In the genomic region with DNA sequence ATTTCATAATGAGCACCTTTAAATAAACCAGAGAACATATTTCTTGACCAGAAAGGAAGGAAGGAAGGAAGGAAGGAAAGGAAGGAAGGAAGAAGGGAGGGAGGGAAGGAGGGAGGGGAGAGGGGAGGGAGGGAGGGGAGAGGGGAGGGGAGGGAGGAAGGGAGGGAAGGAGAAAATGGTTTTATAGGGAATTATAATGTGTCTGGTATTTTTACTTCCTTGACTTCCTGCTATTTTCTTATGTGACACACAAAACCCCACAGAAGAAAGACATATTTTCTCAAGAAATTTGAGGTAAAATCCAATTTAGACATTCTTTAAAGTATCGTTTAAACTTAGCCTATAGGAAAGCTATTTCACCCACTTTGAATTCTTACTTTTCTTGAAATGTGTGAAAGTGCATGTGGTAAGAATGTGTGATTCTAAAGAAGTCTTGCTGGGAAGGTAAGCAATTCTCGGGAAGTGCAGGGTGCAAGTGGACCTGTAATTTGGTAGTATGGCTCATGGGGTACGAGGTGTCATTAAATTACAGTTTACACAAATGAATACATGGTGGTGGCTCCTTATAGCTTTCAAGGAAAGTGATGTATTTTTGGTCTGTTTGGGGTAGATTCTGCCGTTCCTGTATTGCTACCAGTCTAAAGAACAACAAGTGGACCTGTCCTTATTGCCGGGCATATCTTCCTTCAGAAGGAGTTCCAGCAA, we compare ENCODE assay signal across 27 cellular contexts. TPM values are rescaled to one million over a fixed set of nuclear protein-coding genes. Genes with fewer than 3 reads are reported as not detected.
DNase-seq lines count a peak whose midpoint lies in the region; ATAC-seq and TF ChIP-seq lines count a peak whose summit lies in the region.
"Had no signal": no experiment of that assay in that cellular context is flagged by ENCODE, and none has a peak within 500 bp of the region (broad histone marks: within the 10 kb centered on the region; RNA-seq: fewer than 3 reads in every experiment).

No MANE protein-coding gene starts in this region.

- H2BK120ac ChIP-seq in neuronal stem cell (ENCODE audit: low read depth, low read length), result no peak overlapping the region

- H2BK12ac ChIP-seq in neuronal stem cell (ENCODE audit: low read length), result no peak overlapping the region

- no peaks in the 10 kb centered on the region for H3K79me1 ChIP-seq in neuronal stem cell (ENCODE audit: low read depth, low read length)

- H3K23ac ChIP-seq in neuronal stem cell (ENCODE audit: low read depth, low read length, poor library complexity), result no peak overlapping the region

- H3K14ac ChIP-seq in neuronal stem cell (ENCODE audit: low read length), result no peak overlapping the region

- H3K18ac ChIP-seq in neuronal stem cell (ENCODE audit: low read length), result no peak overlapping the region

- H3K9ac ChIP-seq in neuronal stem cell (ENCODE audit: low read depth, low read length, poor library complexity), result no peak overlapping the region

- H3K9me3 ChIP-seq in CD8-positive, alpha-beta memory T cell (ENCODE audit: low read length), result no peaks in the 10 kb centered on the region
- no peaks in the 10 kb centered on the region for H3K9me3 ChIP-seq in neuronal stem cell (replicated peaks in 1 of 2; ENCODE audit: control insufficient read depth in 2 of 2, insufficient read depth in 1 of 2, low read depth in 1 of 2, low read length in 2 of 2)
- H3K9me3 ChIP-seq: gastrocnemius medialis had no signal

- no peak overlapping the region for H2AFZ ChIP-seq in neuronal stem cell (ENCODE audit: low read length)

- no CpG with 5 or more reads among the region's 5 CpGs for WGBS in neuronal stem cell (ENCODE audit: extremely low coverage in 2 of 2, insufficient read length in 2 of 2, insufficient replicate concordance in 1 of 2), 2 donors

- intact Hi-C loops in natural killer cell (cut with micrococcal nuclease), result no loop called here

- no peak for TF ChIP-seq CTCF in natural killer cell (IDR thresholded peaks at IDR 0.05)

- H3K4me3 Mint-ChIP-seq in activated naive CD4-positive, alpha-beta T cell treated with anti-CD3 and anti-CD28 coated beads, Interleukin-2, amount 10 ng/mL, durations not matched to agents 7 days and 5 days, result no peak overlapping the region
- peak overlapping the region in 5 of 7 donors; percentile 19 to 64 (median 31) for H3K4me3 Mint-ChIP-seq in CD8-positive, alpha-beta memory T cell
- H3K4me3 Mint-ChIP-seq in activated CD8-positive, alpha-beta T cell treated with anti-CD3 and anti-CD28 coated beads, Interleukin-2, amount 10 ng/mL, durations not matched to agents 7 days and 5 days, result no peak overlapping the region
- H3K4me3 Mint-ChIP-seq in natural killer cell, result peak overlapping the region; percentile 74
- H3K4me3 Mint-ChIP-seq: CD14-positive monocyte, endodermal cell, IgD-negative memory B cell, WTC11 had no signal

- no peak overlapping the region for H2BK15ac ChIP-seq in neuronal stem cell (ENCODE audit: low read length)

- H3K4me1 Mint-ChIP-seq in activated naive CD4-positive, alpha-beta T cell treated with anti-CD3 and anti-CD28 coated beads, Interleukin-2, amount 10 ng/mL, durations not matched to agents 7 days and 5 days, result peaks cover 70% of the 10 kb centered on the region
- peaks cover 77 to 89% (median 86%) of the 10 kb centered on the region in 3 donors for H3K4me1 Mint-ChIP-seq in CD8-positive, alpha-beta memory T cell
- H3K4me1 Mint-ChIP-seq in activated CD8-positive, alpha-beta T cell treated with anti-CD3 and anti-CD28 coated beads, Interleukin-2, amount 10 ng/mL, durations not matched to agents 7 days and 5 days (ENCODE audit: low read depth), result peaks cover 79% of the 10 kb centered on the region
- H3K4me1 Mint-ChIP-seq in natural killer cell, result peaks cover 75 to 88% of the 10 kb centered on the region in 2 donors
- H3K4me1 Mint-ChIP-seq: endodermal cell, WTC11 had no signal

- peaks cover 19% of the 10 kb centered on the region for H3K36me3 ChIP-seq in CD8-positive, alpha-beta memory T cell (ENCODE audit: insufficient read depth, low read length)
- no peaks in the 10 kb centered on the region for H3K36me3 ChIP-seq in neuronal stem cell (replicated peaks in 1 of 2; ENCODE audit: control insufficient read depth in 2 of 2, insufficient read depth in 2 of 2, low read length in 2 of 2)
- H3K36me3 ChIP-seq: cardiac muscle cell had no signal

- peaks cover 72% of the 10 kb centered on the region for H3K36me3 Mint-ChIP-seq in activated naive CD4-positive, alpha-beta T cell treated with anti-CD3 and anti-CD28 coated beads, Interleukin-2, amount 10 ng/mL, durations not matched to agents 7 days and 5 days
- peaks cover 16 to 71% (median 18%) of the 10 kb centered on the region in 3 donors for H3K36me3 Mint-ChIP-seq in CD8-positive, alpha-beta memory T cell
- H3K36me3 Mint-ChIP-seq in activated CD8-positive, alpha-beta T cell treated with anti-CD3 and anti-CD28 coated beads, Interleukin-2, amount 10 ng/mL, durations not matched to agents 7 days and 5 days (ENCODE audit: low read depth), result peaks cover 75% of the 10 kb centered on the region
- H3K36me3 Mint-ChIP-seq in natural killer cell, result peaks cover 7% of the 10 kb centered on the region

- H3K27me3 Mint-ChIP-seq in activated naive CD4-positive, alpha-beta T cell treated with anti-CD3 and anti-CD28 coated beads, Interleukin-2, amount 10 ng/mL, durations not matched to agents 7 days and 5 days, result no peaks in the 10 kb centered on the region
- peaks cover 0 to 8% of the 10 kb centered on the region in 2 donors for H3K27me3 Mint-ChIP-seq in CD8-positive, alpha-beta memory T cell
- no peaks in the 10 kb centered on the region for H3K27me3 Mint-ChIP-seq in activated CD8-positive, alpha-beta T cell treated with anti-CD3 and anti-CD28 coated beads, Interleukin-2, amount 10 ng/mL, durations not matched to agents 7 days and 5 days (ENCODE audit: low read depth)
- H3K27me3 Mint-ChIP-seq in natural killer cell (ENCODE audit: low read depth in 2 of 2), result no peaks in the 10 kb centered on the region
- H3K27me3 Mint-ChIP-seq: IgD-negative memory B cell had no signal

- ATAC-seq in activated CD8-positive, alpha-beta T cell treated with anti-CD3 and anti-CD28 coated beads, Interleukin-2, amount 10 ng/mL, durations not matched to agents 7 days and 5 days, result no peak
- ATAC-seq in natural killer cell (peak in 2 of 3 donors; percentile 8 to 21), GM18909 (IDR thresholded peaks at IDR 0.05; ENCODE audit: poor library complexity, unreplicated experiment) (no peak), HG03439 (IDR thresholded peaks at IDR 0.05; ENCODE audit: unreplicated experiment) (no peak)
- ATAC-seq: gastrocnemius medialis, left lobe of liver, SK-N-SH treated with all-trans-retinoic acid at 6 μM for 48 hours, WTC11 had no signal

- H3K4me2 ChIP-seq in neuronal stem cell (ENCODE audit: insufficient read depth, low read length, poor library complexity, severe bottlenecking), result no peak overlapping the region

- no peaks in the 10 kb centered on the region for H3K27me3 ChIP-seq in CD8-positive, alpha-beta memory T cell (ENCODE audit: insufficient read depth, low read length, poor library complexity, severe bottlenecking)
- H3K27me3 ChIP-seq in neuronal stem cell (ENCODE audit: control insufficient read depth in 3 of 3, insufficient read depth in 3 of 3, low read depth in 1 of 3, low read length in 3 of 3), result no peaks in the 10 kb centered on the region
- H3K27me3 ChIP-seq: cardiac muscle cell, gastrocnemius medialis, spleen had no signal

- CTCF ChIA-PET in activated naive CD4-positive, alpha-beta T cell treated with anti-CD3 and anti-CD28 coated beads, Interleukin-2, amount 10 ng/mL, durations not matched to agents 7 days and 5 days (lab: Charles Lee), result interaction anchor here (1.0 kb wide), 1 partner anchor 18 kb away, joined by 3 read pairs; the partner anchor contains the start of gene RNF125
- CTCF ChIA-PET in CD8-positive, alpha-beta memory T cell (lab: Charles Lee), result interaction anchor here (0.5 to 4.7 kb wide), 2 partner anchors 13 to 17 kb away, joined by 3 to 29 read pairs; partner anchors contain the start of gene RNF125
- CTCF ChIA-PET in activated CD8-positive, alpha-beta T cell treated with anti-CD3 and anti-CD28 coated beads, Interleukin-2, amount 10 ng/mL, durations not matched to agents 7 days and 5 days (lab: Charles Lee), result interaction anchor here (1.3 to 1.4 kb wide), 2 partner anchors 18 to 35 kb away, joined by 5 read pairs; partner anchors contain the start of gene RNF125

- H3K4me1 ChIP-seq in CD8-positive, alpha-beta memory T cell (ENCODE audit: insufficient read depth, low read length), result peaks cover 82% of the 10 kb centered on the region
- H3K4me1 ChIP-seq in neuronal stem cell (ENCODE audit: control insufficient read depth in 2 of 2, insufficient read depth in 1 of 2, low read depth in 1 of 2, low read length in 2 of 2), result no peaks in the 10 kb centered on the region
- H3K4me1 ChIP-seq: gastrocnemius medialis had no signal

- H3K4ac ChIP-seq in neuronal stem cell (ENCODE audit: low read length), result no peak overlapping the region

- H4K91ac ChIP-seq in neuronal stem cell (ENCODE audit: low read depth, low read length, poor library complexity), result no peak overlapping the region

- DNase-seq in activated naive CD4-positive, alpha-beta T cell treated with anti-CD3 and anti-CD28 coated beads, Interleukin-2, amount 10 ng/mL, durations not matched to agents 7 days and 5 days, result no peak
- DNase-seq in activated naive CD4-positive, alpha-beta T cell treated with Interleukin-2 at 50 U/mL for 16 hours, result no peak
- DNase-seq in CD8-positive, alpha-beta memory T cell, result no peak
- DNase-seq in activated CD8-positive, alpha-beta T cell treated with anti-CD3 and anti-CD28 coated beads, Interleukin-2, amount 10 ng/mL, durations not matched to agents 7 days and 5 days, result no peak
- DNase-seq in natural killer cell, result no peak
- no peak for DNase-seq in neuronal stem cell (ENCODE audit: low spot score)
- DNase-seq: activated gamma-delta T cell, aorta, cortex of kidney, endodermal cell, gastrocnemius medialis, hippocampal formation, NCI-H1105 treated with DMSO at 0.1 percent for 48 hours, NCI-H2029 treated with DMSO at 0.1 percent for 48 hours, NCI-H446, OCI-M1, retina, spleen, trophoblast cell had no signal

- no peaks in the 10 kb centered on the region for H3K9me3 Mint-ChIP-seq in activated naive CD4-positive, alpha-beta T cell treated with anti-CD3 and anti-CD28 coated beads, Interleukin-2, amount 10 ng/mL, durations not matched to agents 7 days and 5 days
- no peaks in the 10 kb centered on the region for H3K9me3 Mint-ChIP-seq in CD8-positive, alpha-beta memory T cell
- peaks cover 3% of the 10 kb centered on the region for H3K9me3 Mint-ChIP-seq in activated CD8-positive, alpha-beta T cell treated with anti-CD3 and anti-CD28 coated beads, Interleukin-2, amount 10 ng/mL, durations not matched to agents 7 days and 5 days (ENCODE audit: insufficient read depth)
- no peaks in the 10 kb centered on the region for H3K9me3 Mint-ChIP-seq in natural killer cell
- H3K9me3 Mint-ChIP-seq: endodermal cell had no signal

- no peak overlapping the region for H3K27ac ChIP-seq in CD8-positive, alpha-beta memory T cell (ENCODE audit: low read depth, low read length)
- H3K27ac ChIP-seq in neuronal stem cell (replicated peaks; ENCODE audit: low read length), result no peak overlapping the region
- H3K27ac ChIP-seq: cardiac muscle cell, gastrocnemius medialis had no signal

- peak overlapping the region; percentile 69 for H3K27ac Mint-ChIP-seq in activated naive CD4-positive, alpha-beta T cell treated with anti-CD3 and anti-CD28 coated beads, Interleukin-2, amount 10 ng/mL, durations not matched to agents 7 days and 5 days
- peak overlapping the region; percentile 40 to 81 (median 69) for H3K27ac Mint-ChIP-seq in CD8-positive, alpha-beta memory T cell
- H3K27ac Mint-ChIP-seq in activated CD8-positive, alpha-beta T cell treated with anti-CD3 and anti-CD28 coated beads, Interleukin-2, amount 10 ng/mL, durations not matched to agents 7 days and 5 days, result peak overlapping the region; percentile 68
- H3K27ac Mint-ChIP-seq in natural killer cell, result peak overlapping the region; percentile 74 to 83
- H3K27ac Mint-ChIP-seq: endodermal cell, IgD-negative memory B cell, WTC11 had no signal

- POLR2A ChIA-PET in CD8-positive, alpha-beta memory T cell (lab: Charles Lee), result interaction anchor here (0.6 to 7.4 kb wide), 3 partner anchors 10 to 55 kb away, joined by 3 to 70 read pairs (median 5); partner anchors contain the start of gene RNF125
- POLR2A ChIA-PET in activated CD8-positive, alpha-beta T cell treated with anti-CD3 and anti-CD28 coated beads, Interleukin-2, amount 10 ng/mL, durations not matched to agents 7 days and 5 days (lab: Charles Lee), result interaction anchor here (0.5 to 1.8 kb wide), 2 partner anchors 21 to 55 kb away, joined by 3 to 6 read pairs; partner anchors contain the start of gene RNF138

- H3K4me3 ChIP-seq in CD8-positive, alpha-beta memory T cell (ENCODE audit: low read length), result no peak overlapping the region
- no peak overlapping the region for H3K4me3 ChIP-seq in neuronal stem cell (ENCODE audit: low read length in 2 of 2)
- H3K4me3 ChIP-seq: cardiac muscle cell, gastrocnemius medialis, spleen had no signal

- no peak overlapping the region for H2AK5ac ChIP-seq in neuronal stem cell (ENCODE audit: low read depth, low read length)

- H4K8ac ChIP-seq in neuronal stem cell (ENCODE audit: low read depth, low read length), result no peak overlapping the region

- H2BK5ac ChIP-seq in neuronal stem cell (ENCODE audit: low read length), result no peak overlapping the region

RNA-seq across cellular contexts. Expression of gene RNF125, which starts 18.0 kb away (rescaled TPM):
- 10 to 100 TPM; 41.3 to 42.8 TPM for total RNA-seq in CD8-positive, alpha-beta memory T cell
- 66.6 TPM for polyA plus RNA-seq in CD8-positive, alpha-beta memory T cell
- 10 to 100 TPM; 26.5 to 27.9 TPM for total RNA-seq in activated CD8-positive, alpha-beta T cell treated with anti-CD3 and anti-CD28 coated beads, Interleukin-2, amount 10 ng/mL, durations not matched to agents 7 days and 5 days
- 100 to 1,000 TPM in 1 of 3 donors, 10 to 100 TPM in 2; 74.7 to 105 (median 96.7) TPM for total RNA-seq in natural killer cell
- 3.4 TPM for polyA plus RNA-seq in neuronal stem cell (2013, experiment 1 of 2)
- polyA plus RNA-seq in neuronal stem cell (2013, experiment 2 of 2), result 3.2 TPM

RNA-seq across cellular contexts. Expression of gene RNF138, which starts 55.0 kb away (rescaled TPM):
- 10 to 100 TPM; 82.7 to 87.8 TPM for total RNA-seq in CD8-positive, alpha-beta memory T cell
- 54.9 TPM for polyA plus RNA-seq in CD8-positive, alpha-beta memory T cell
- 10 to 100 TPM; 84.2 to 94.3 TPM for total RNA-seq in activated CD8-positive, alpha-beta T cell treated with anti-CD3 and anti-CD28 coated beads, Interleukin-2, amount 10 ng/mL, durations not matched to agents 7 days and 5 days
- 10 to 100 TPM; 76.6 to 89.8 (median 87.7) TPM for total RNA-seq in natural killer cell
- polyA plus RNA-seq in neuronal stem cell (2013, experiment 1 of 2), result 33.6 TPM
- 34.8 TPM for polyA plus RNA-seq in neuronal stem cell (2013, experiment 2 of 2)

Comparison
In these comparisons a context has a peak if more than half of its experiments do, and no peak if none do; other contexts are left out.
1. H3K4me3 Mint-ChIP-seq: peak in CD8-positive, alpha-beta memory T cell (5 of 7) and natural killer cell (single experiment); none in activated naive CD4-positive, alpha-beta T cell treated with anti-CD3 and anti-CD28 coated beads, Interleukin-2, amount 10 ng/mL, durations not matched to agents 7 days and 5 days (single experiment) and activated CD8-positive, alpha-beta T cell treated with anti-CD3 and anti-CD28 coated beads, Interleukin-2, amount 10 ng/mL, durations not matched to agents 7 days and 5 days (single experiment).
2. ATAC-seq: peak in natural killer cell (2 of 3); none in activated CD8-positive, alpha-beta T cell treated with anti-CD3 and anti-CD28 coated beads, Interleukin-2, amount 10 ng/mL, durations not matched to agents 7 days and 5 days (single experiment), GM18909 (single experiment) and HG03439 (single experiment).
3. Peak in every context shown above with its lines, with median percentiles within 50 percentile points of each other: H3K27ac Mint-ChIP-seq.